In the genomic region with DNA sequence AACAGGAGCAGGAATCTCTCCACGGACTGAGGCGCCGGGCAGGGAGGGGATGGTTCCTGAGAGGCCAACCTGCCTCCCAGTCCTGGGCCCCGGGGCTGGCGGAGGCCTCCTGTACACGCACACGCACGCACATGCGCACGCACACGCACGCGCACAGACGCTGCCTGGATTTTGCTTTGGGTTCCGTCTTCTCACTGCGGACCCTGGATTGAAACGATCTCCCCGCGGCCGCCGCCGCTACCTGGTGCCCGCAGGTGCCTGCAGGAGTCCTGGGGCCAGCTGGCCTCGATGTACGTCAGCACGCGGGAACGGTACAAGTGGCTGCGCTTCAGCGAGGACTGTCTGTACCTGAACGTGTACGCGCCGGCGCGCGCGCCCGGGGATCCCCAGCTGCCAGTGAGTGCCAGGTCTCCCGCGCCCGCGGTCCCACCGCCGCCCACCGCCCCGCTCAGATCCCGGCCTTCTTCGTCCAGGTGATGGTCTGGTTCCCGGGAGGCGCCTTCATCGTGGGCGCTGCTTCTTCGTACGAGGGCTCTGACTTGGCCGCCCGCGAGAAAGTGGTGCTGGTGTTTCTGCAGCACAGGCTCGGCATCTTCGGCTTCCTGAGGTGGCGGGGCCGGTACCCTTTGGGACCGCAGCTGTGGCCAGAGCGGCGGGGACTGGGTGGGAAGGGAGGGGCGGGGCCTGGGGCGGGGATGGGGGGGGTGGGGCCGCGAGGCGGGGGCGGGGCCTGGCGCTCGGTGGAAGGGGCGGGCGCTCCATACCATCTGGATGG, we compare ENCODE assay signal across 1 cellular context.
TF ChIP-seq lines count a peak whose summit lies in the region.

No MANE protein-coding gene starts in this region.

TF ChIP-seq in IMR-90, 13 proteins besides CTCF, POLR2A, EP300 and RAD21:
- TF ChIP-seq, protein P1, sequence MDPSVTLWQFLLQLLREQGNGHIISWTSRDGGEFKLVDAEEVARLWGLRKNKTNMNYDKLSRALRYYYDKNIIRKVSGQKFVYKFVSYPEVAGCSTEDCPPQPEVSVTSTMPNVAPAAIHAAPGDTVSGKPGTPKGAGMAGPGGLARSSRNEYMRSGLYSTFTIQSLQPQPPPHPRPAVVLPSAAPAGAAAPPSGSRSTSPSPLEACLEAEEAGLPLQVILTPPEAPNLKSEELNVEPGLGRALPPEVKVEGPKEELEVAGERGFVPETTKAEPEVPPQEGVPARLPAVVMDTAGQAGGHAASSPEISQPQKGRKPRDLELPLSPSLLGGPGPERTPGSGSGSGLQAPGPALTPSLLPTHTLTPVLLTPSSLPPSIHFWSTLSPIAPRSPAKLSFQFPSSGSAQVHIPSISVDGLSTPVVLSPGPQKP (IDR thresholded peaks at IDR 0.05; ENCODE audit: borderline replicate concordance, low read depth, low read length): no peak
- no peak for TF ChIP-seq MAFK (IDR thresholded peaks at IDR 0.05; ENCODE audit: low read depth, low read length)
- TF ChIP-seq MXI1 (IDR thresholded peaks at IDR 0.05; ENCODE audit: borderline replicate concordance, low read depth, low read length): no peak
- no peak for TF ChIP-seq CEBPB (IDR thresholded peaks at IDR 0.05; ENCODE audit: low read depth, low read length)
- TF ChIP-seq MAZ (IDR thresholded peaks at IDR 0.05; ENCODE audit: borderline replicate concordance, low read depth, low read length): no peak
- TF ChIP-seq BHLHE40 (IDR thresholded peaks at IDR 0.05; ENCODE audit: low read depth, low read length): no peak
- no peak for TF ChIP-seq RCOR1 (IDR thresholded peaks at IDR 0.05; ENCODE audit: insufficient replicate concordance, low read length)
- no peak for TF ChIP-seq NFE2L2 (IDR thresholded peaks at IDR 0.05; ENCODE audit: low read depth, low read length)
- TF ChIP-seq RFX5 (IDR thresholded peaks at IDR 0.05; ENCODE audit: low read depth, low read length): no peak
- TF ChIP-seq, protein P2, sequence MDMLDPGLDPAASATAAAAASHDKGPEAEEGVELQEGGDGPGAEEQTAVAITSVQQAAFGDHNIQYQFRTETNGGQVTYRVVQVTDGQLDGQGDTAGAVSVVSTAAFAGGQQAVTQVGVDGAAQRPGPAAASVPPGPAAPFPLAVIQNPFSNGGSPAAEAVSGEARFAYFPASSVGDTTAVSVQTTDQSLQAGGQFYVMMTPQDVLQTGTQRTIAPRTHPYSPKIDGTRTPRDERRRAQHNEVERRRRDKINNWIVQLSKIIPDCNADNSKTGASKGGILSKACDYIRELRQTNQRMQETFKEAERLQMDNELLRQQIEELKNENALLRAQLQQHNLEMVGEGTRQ (IDR thresholded peaks at IDR 0.05; ENCODE audit: low read depth, low read length): no peak
- TF ChIP-seq SMC3 (IDR thresholded peaks at IDR 0.05; ENCODE audit: low read depth, low read length): no peak
- TF ChIP-seq FOS (IDR thresholded peaks at IDR 0.05; ENCODE audit: low read depth, low read length): no peak
- no peak for TF ChIP-seq CHD1 (IDR thresholded peaks at IDR 0.05; ENCODE audit: low read depth, low read length)
